17 cellular contexts compared by ENCODE assay signal in genomic region chr6:68040780-68041179, GRCh38.
DNase-seq lines count a peak whose midpoint lies in the region; ATAC-seq, FAIRE-seq and TF ChIP-seq lines count a peak whose summit lies in the region.
"Had no signal": no experiment of that assay in that cellular context is flagged by ENCODE, and none has a peak within 500 bp of the region (broad histone marks: within the 10 kb centered on the region; RNA-seq: fewer than 3 reads in every experiment).

No MANE protein-coding gene starts in this region.

- no peaks in the 10 kb centered on the region for H4K20me1 ChIP-seq in H1 (replicated peaks in 1 of 2; ENCODE audit: control insufficient read depth in 1 of 2, insufficient read depth in 2 of 2, low read length in 2 of 2)
- H4K20me1 ChIP-seq in neural progenitor cell (ENCODE audit: low read depth) = no peaks in the 10 kb centered on the region

- peaks cover 11% of the 10 kb centered on the region for H3K4me1 Mint-ChIP-seq in neural progenitor cell
- H3K4me1 Mint-ChIP-seq in activated T-cell treated with anti-CD3 and anti-CD28 coated beads, Interleukin-2, amount 50 U/mL, for 4 hours (ENCODE audit: low read depth) = no peaks in the 10 kb centered on the region
- H3K4me1 Mint-ChIP-seq: stimulated activated effector memory CD8-positive, alpha-beta T cell treated with anti-CD3 and anti-CD28 coated beads, Interleukin-12 subunit alpha, Interleukin-12 subunit beta, amount 100 ng/mL, for 72 hours had no signal

- H3K27ac ChIP-seq in H1 (ENCODE audit: low read depth, low read length) = peak overlapping the region; percentile 82; the same call in 1 of the 2 replicates
- H3K27ac ChIP-seq in neural progenitor cell = no peak overlapping the region

- DNase-seq in MG63 (no peak), H1 (ENCODE audit: low read depth in 1 of 2, low spot score in 2 of 2) (no peak), neural progenitor cell (ENCODE audit: low spot score) (no peak), NCI-H446 treated with DMSO at 0.1 percent for 48 hours (lab: John Stamatoyannopoulos, UW) (no peak)
- no peak for DNase-seq in activated naive CD4-positive, alpha-beta T cell (lab: John Stamatoyannopoulos, UW)
- no peak for DNase-seq in activated T-cell treated with anti-CD3 and anti-CD28 coated beads, Interleukin-2, amount 50 U/mL, for 4 hours
- DNase-seq in stimulated activated CD8-positive, alpha-beta memory T cell treated with anti-CD3 and anti-CD28 coated beads, Interleukin-4, amount 100 ng/mL, for 48 hours = no peak
- DNase-seq: CD4-positive, alpha-beta T cell; NCI-H1436 treated with DMSO at 0.1 percent for 48 hours; NCI-H526; retina; stimulated activated CD4-positive, alpha-beta T cell treated with anti-CD3 and anti-CD28 coated beads, Interleukin-4, amount 100 ng/mL, for 24 hours; T1000 had no signal

- peak overlapping the region; percentile 98 for H2BK5ac ChIP-seq in H1 (ENCODE audit: low read depth, low read length)

- H2BK12ac ChIP-seq in H1 (ENCODE audit: low read depth, low read length) = peak overlapping the region; percentile 95

- H3K27me3 Mint-ChIP-seq in neural progenitor cell (ENCODE audit: insufficient read depth, low read depth) = no peaks in the 10 kb centered on the region
- H3K27me3 Mint-ChIP-seq in activated T-cell treated with anti-CD3 and anti-CD28 coated beads, Interleukin-2, amount 50 U/mL, for 4 hours (ENCODE audit: low read depth) = no peaks in the 10 kb centered on the region
- H3K27me3 Mint-ChIP-seq: CD4-positive, alpha-beta T cell had no signal

- TF ChIP-seq CTCF in H1 (IDR thresholded peaks at IDR 0.05; ENCODE audit: control extremely low read depth in 1 of 3, insufficient read depth in 1 of 3, low read depth in 1 of 3, low read length in 3 of 3) (no peak), neural progenitor cell (IDR thresholded peaks at IDR 0.05) (no peak)

- no peaks in the 10 kb centered on the region for H3K27me3 ChIP-seq in MG63
- H3K27me3 ChIP-seq in H1 (replicated peaks in 1 of 4; ENCODE audit: control insufficient read depth in 3 of 4, extremely low read depth in 1 of 4, insufficient read depth in 3 of 4, low read length in 3 of 4) = no peaks in the 10 kb centered on the region
- H3K27me3 ChIP-seq in neural progenitor cell = no peaks in the 10 kb centered on the region

- no peak overlapping the region for H3K27ac Mint-ChIP-seq in neural progenitor cell
- H3K27ac Mint-ChIP-seq: CD4-positive, alpha-beta T cell; stimulated activated effector memory CD8-positive, alpha-beta T cell treated with anti-CD3 and anti-CD28 coated beads, Interleukin-12 subunit alpha, Interleukin-12 subunit beta, amount 100 ng/mL, for 72 hours had no signal

- peak overlapping the region; percentile 34; the same call in 1 of the 2 replicates for H3K4me3 ChIP-seq in GM08714 (ENCODE audit: low read length)
- H3K4me3 ChIP-seq in MG63 = peak overlapping the region; percentile 39
- peak overlapping the region in 1 of 4 experiments; percentile 24; a peak in 1 of 8 replicates for H3K4me3 ChIP-seq in H1 (ENCODE audit: extremely low read depth in 1 of 4, insufficient read depth in 2 of 4, low read depth in 3 of 4, low read length in 4 of 4)
- H3K4me3 ChIP-seq in neural progenitor cell = no peak overlapping the region

- H4K8ac ChIP-seq in H1 (ENCODE audit: extremely low read depth, insufficient read depth, low read length) = no peak overlapping the region

- H2AFZ ChIP-seq in H1 (ENCODE audit: low read length) (peak overlapping the region; percentile 90), neural progenitor cell (replicated peaks) (peak overlapping the region; percentile 100)

- H3K36me3 ChIP-seq in MG63 = no peaks in the 10 kb centered on the region
- H3K36me3 ChIP-seq in H1 (ENCODE audit: control insufficient read depth in 2 of 4, insufficient read depth in 4 of 4, low read length in 3 of 4) = peaks cover 0 to 10% (median 0%) of the 10 kb centered on the region in 4 experiments; a peak in 2 of 8 replicates
- no peaks in the 10 kb centered on the region for H3K36me3 ChIP-seq in neural progenitor cell

- H3K23ac ChIP-seq in H1 (ENCODE audit: insufficient read length) = no peak overlapping the region

- no peak overlapping the region for H3K4me3 Mint-ChIP-seq in neural progenitor cell
- H3K4me3 Mint-ChIP-seq in activated T-cell treated with anti-CD3 and anti-CD28 coated beads, Interleukin-2, amount 50 U/mL, for 4 hours = no peak overlapping the region
- H3K4me3 Mint-ChIP-seq: CD4-positive, alpha-beta T cell; stimulated activated effector memory CD8-positive, alpha-beta T cell treated with anti-CD3 and anti-CD28 coated beads, Interleukin-12 subunit alpha, Interleukin-12 subunit beta, amount 100 ng/mL, for 72 hours had no signal

- H3K9me3 Mint-ChIP-seq in neural progenitor cell = no peaks in the 10 kb centered on the region
- H3K9me3 Mint-ChIP-seq in activated T-cell treated with anti-CD3 and anti-CD28 coated beads, Interleukin-2, amount 50 U/mL, for 4 hours = peaks cover 9% of the 10 kb centered on the region

- no peak for TF ChIP-seq EP300 in H1 (IDR thresholded peaks at IDR 0.05; ENCODE audit: borderline replicate concordance in 1 of 2, low read depth in 2 of 2, low read length in 2 of 2)

- no peaks in the 10 kb centered on the region for H3K79me2 ChIP-seq in H1 (ENCODE audit: control insufficient read depth in 1 of 2, insufficient read depth in 2 of 2, low read length in 2 of 2)
- H3K79me2 ChIP-seq in neural progenitor cell (ENCODE audit: low read depth) = no peaks in the 10 kb centered on the region

- H3K9ac ChIP-seq in H1 (replicated peaks in 1 of 4; ENCODE audit: extremely low read depth in 1 of 4, low read depth in 3 of 4, low read length in 3 of 4) (peak overlapping the region in 2 of 4 experiments; percentile 17 to 34; a peak in 2 of 7 replicates), neural progenitor cell (no peak overlapping the region)

- TF ChIP-seq POLR2A in H1 (IDR thresholded peaks at IDR 0.05; ENCODE audit: control extremely low read depth in 1 of 2, low read depth in 2 of 2, low read length in 2 of 2) = no peak

- H3F3A ChIP-seq in neural progenitor cell (ENCODE audit: low read depth) = no peaks in the 10 kb centered on the region

- peak overlapping the region in 1 of 2 experiments; percentile 58; a peak in 2 of 4 replicates for H3K4me2 ChIP-seq in H1 (ENCODE audit: insufficient read depth in 1 of 2, low read depth in 2 of 2, low read length in 2 of 2)
- H3K4me2 ChIP-seq in neural progenitor cell = peak overlapping the region; percentile 2

- 55% methylated on average over 3 of the region's 3 CpGs; no CpG with 5 or more reads in 1 of the 2 experiments for WGBS in H1 (ENCODE audit: extremely low coverage in 1 of 2, insufficient coverage in 1 of 2, insufficient read length in 1 of 2, insufficient replicate concordance in 2 of 2, low coverage in 1 of 2, low lambda C conversion rate in 2 of 2, missing lambda C conversion rate in 1 of 2), 2 experiments

- no peak for TF ChIP-seq RAD21 in H1 (IDR thresholded peaks at IDR 0.05 in 1 of 2, conservative IDR thresholded peaks at IDR 0.05 in 1 of 2; ENCODE audit: low read depth in 2 of 2, low read length in 2 of 2)

- H3K9me3 ChIP-seq in MG63 = no peaks in the 10 kb centered on the region
- peaks cover 0 to 8% of the 10 kb centered on the region in 2 experiments; a peak in 2 of 4 replicates for H3K9me3 ChIP-seq in H1 (ENCODE audit: insufficient read depth in 2 of 2, low read depth in 1 of 2, low read length in 1 of 2)
- no peaks in the 10 kb centered on the region for H3K9me3 ChIP-seq in neural progenitor cell (ENCODE audit: low read depth)

- POLR2A ChIA-PET in H1 (lab: Charles Lee; ENCODE audit: partially characterized antibody) = interaction anchor here (1.5 to 2.4 kb wide), 2 partner anchors 9 to 20 kb away, joined by 3 to 14 read pairs; no protein-coding TSS in a partner anchor

- no peak for FAIRE-seq in H1 (lab: Jason Lieb, UNC)
- FAIRE-seq: G401.6, GM18507 had no signal

- H3K23me2 ChIP-seq in H1 (ENCODE audit: low read depth, low read length) = no peaks in the 10 kb centered on the region

- no peak overlapping the region for H3K56ac ChIP-seq in H1 (replicated peaks; ENCODE audit: insufficient read length, low read depth, low read length)

- H4K5ac ChIP-seq in H1 (ENCODE audit: insufficient read length, low read depth, low read length) = peak overlapping the region; percentile 50

- H2AK5ac ChIP-seq in H1 (ENCODE audit: low read depth, low read length) = no peak overlapping the region; the same call in 1 of the 2 replicates

- no peak for ATAC-seq in activated T-cell treated with anti-CD3 and anti-CD28 coated beads, Interleukin-2, amount 50 U/mL, for 4 hours
- ATAC-seq: stimulated activated effector memory CD8-positive, alpha-beta T cell treated with anti-CD3 and anti-CD28 coated beads, Interleukin-12 subunit alpha, Interleukin-12 subunit beta, amount 100 ng/mL, for 72 hours had no signal

- peak overlapping the region; percentile 39; the same call in 1 of the 2 replicates for H3K18ac ChIP-seq in H1 (ENCODE audit: extremely low read depth, low read length)

- no peaks in the 10 kb centered on the region for H3K36me3 Mint-ChIP-seq in neural progenitor cell
- no peaks in the 10 kb centered on the region for H3K36me3 Mint-ChIP-seq in activated T-cell treated with anti-CD3 and anti-CD28 coated beads, Interleukin-2, amount 50 U/mL, for 4 hours (ENCODE audit: insufficient read depth)
- H3K36me3 Mint-ChIP-seq: stimulated activated effector memory CD8-positive, alpha-beta T cell treated with anti-CD3 and anti-CD28 coated beads, Interleukin-12 subunit alpha, Interleukin-12 subunit beta, amount 100 ng/mL, for 72 hours had no signal

- CTCF ChIA-PET in H1 (lab: Charles Lee; ENCODE audit: partially characterized antibody) = no interaction called here

- H3K79me1 ChIP-seq in H1 (ENCODE audit: low read depth, low read length) = no peaks in the 10 kb centered on the region

- no peak overlapping the region for H3K4ac ChIP-seq in H1 (replicated peaks; ENCODE audit: insufficient read length, low read depth, low read length)

- peak overlapping the region; percentile 96; the same call in 1 of the 2 replicates for H2BK20ac ChIP-seq in H1 (ENCODE audit: low read length)

- no peak overlapping the region for H2BK15ac ChIP-seq in H1 (ENCODE audit: low read length)

- H2BK120ac ChIP-seq in H1 (replicated peaks; ENCODE audit: low read depth, low read length) = peak overlapping the region; percentile 96

- H3K4me1 ChIP-seq in H1 (replicated peaks in 1 of 4; ENCODE audit: control insufficient read depth in 3 of 4, insufficient read depth in 4 of 4, low read length in 3 of 4) (peaks cover 0 to 25% (median 16%) of the 10 kb centered on the region in 4 experiments), neural progenitor cell (peaks cover 13% of the 10 kb centered on the region)

- H3K14ac ChIP-seq in H1 (ENCODE audit: insufficient read length) = no peak overlapping the region

- peak overlapping the region; percentile 45 for H4K91ac ChIP-seq in H1 (replicated peaks; ENCODE audit: insufficient read length, low read length)
